ENCODE assay signal across 28 cellular contexts in the genomic region with DNA sequence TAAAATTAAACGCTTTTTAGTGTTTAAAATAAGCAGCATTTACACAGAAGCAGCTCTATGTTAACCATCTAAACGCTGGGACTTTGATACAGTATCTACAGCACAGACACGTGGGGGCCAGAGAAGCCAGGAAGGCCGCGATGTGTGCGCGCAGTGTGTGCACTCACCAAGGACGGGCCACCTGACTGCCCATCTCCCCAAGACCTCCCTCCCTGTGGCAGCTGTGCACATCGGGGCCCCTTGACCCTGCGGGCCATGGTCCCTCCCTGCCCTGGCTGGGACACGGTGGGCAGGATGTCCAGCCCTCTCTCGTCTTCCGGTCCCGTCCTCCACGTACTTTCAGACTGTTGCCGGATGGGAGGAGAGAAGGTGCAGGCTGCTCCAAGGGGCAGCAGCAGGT. TPM values are rescaled to one million over a fixed set of nuclear protein-coding genes. Genes with fewer than 3 reads are reported as not detected.
"Had no signal": no experiment of that assay in that cellular context is flagged by ENCODE, and none has a peak within 500 bp of the region (broad histone marks: within the 10 kb centered on the region; RNA-seq: fewer than 3 reads in every experiment).

No MANE protein-coding gene starts in this region.

- H3K4me3 ChIP-seq: prostate gland, sigmoid colon, stomach, thyroid gland, upper lobe of left lung had no signal

- ATAC-seq: esophagus mucosa; left cardiac atrium; left ventricle myocardium superior; stimulated activated naive B cell treated with anti-CD40 and anti-IgM and Interleukin-4, amounts not matched to agents 10 μg/mL and 1 μg/mL and 100 μg/mL, for 72 hours; T-helper 17 cell had no signal

- FAIRE-seq: keratinocyte, small intestine had no signal

- H3K27ac ChIP-seq: neutrophil, prostate gland, sigmoid colon, stomach, thyroid gland, upper lobe of left lung had no signal

- H3K9me3 ChIP-seq: neutrophil, prostate gland, sigmoid colon, stomach, thyroid gland, upper lobe of left lung had no signal

- DNase-seq: activated CD4-positive, alpha-beta memory T cell treated with anti-CD3 and anti-CD28 coated beads for 36 hours; activated CD4-positive, alpha-beta T cell treated with anti-CD3 and anti-CD28 coated beads, Interleukin-2, amount 10 ng/mL, durations not matched to agents 24 days and 14 days; activated CD4-positive, CD25-positive, alpha-beta regulatory T cell treated with anti-CD3 and anti-CD28 coated beads, Interleukin-2, amount 50 U/mL, for 72 hours; activated CD8-positive, alpha-beta memory T cell treated with anti-CD3 and anti-CD28 coated beads, Interleukin-2, amount 50 U/mL, for 4 hours; activated gamma-delta T cell treated with Interleukin-2 at 50 U/mL for 16 hours; activated naive CD4-positive, alpha-beta T cell treated with anti-CD3 and anti-CD28 coated beads, Interleukin-2, amount 50 U/mL, for 16 hours; activated T-cell treated with anti-CD3 and anti-CD28 coated beads, Interleukin-2, amount 50 U/mL, for 24 hours; amniotic stem cell; central memory CD4-positive, alpha-beta T cell; foreskin fibroblast; head of caudate nucleus; hippocampal formation; left cardiac atrium; left ventricle myocardium superior; retina; sigmoid colon; small intestine; stimulated activated CD4-positive, alpha-beta T cell treated with anti-CD3 and anti-CD28 coated beads, Interleukin-4, amount 100 ng/mL, for 4 hours; stimulated activated naive B cell treated with anti-CD40 and anti-IgM and Interleukin-4, amounts not matched to agents 10 μg/mL and 1 μg/mL and 100 μg/mL, for 72 hours; stomach; T-helper 17 cell; T1000; thyroid gland had no signal

- H3K27me3 ChIP-seq: neutrophil, sigmoid colon, stomach, thyroid gland, upper lobe of left lung had no signal

RNA-seq across cellular contexts. Expression of gene TAS1R3, which starts 4.2 kb away (rescaled TPM):
- total RNA-seq: sigmoid colon had no signal

RNA-seq across cellular contexts. Expression of gene MXRA8, which starts 23.1 kb away (rescaled TPM):
- polyA plus RNA-seq: keratinocyte had no signal
